Comparison of ENCODE assay signal across 24 cellular contexts in the genomic region with DNA sequence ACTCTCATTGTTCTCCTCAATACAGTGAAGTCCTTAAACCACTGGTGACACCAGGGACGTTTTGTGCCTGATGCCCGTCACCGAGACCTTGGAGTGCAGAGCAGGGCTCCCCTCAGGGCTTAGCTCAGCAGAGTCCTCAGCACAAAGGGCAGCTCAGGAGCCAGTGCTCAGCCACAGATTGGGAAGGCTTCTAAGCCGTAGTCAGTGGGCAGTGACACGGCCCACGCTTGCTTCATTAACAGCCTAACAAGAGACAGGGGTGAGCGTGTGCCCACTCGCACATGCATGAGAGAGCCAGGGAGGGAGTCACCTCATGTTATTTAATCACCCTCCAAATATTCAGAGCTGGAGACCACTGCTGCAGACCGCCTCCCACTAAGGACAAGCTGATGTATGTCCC.
DNase-seq lines count a peak whose midpoint lies in the region; ATAC-seq and TF ChIP-seq lines count a peak whose summit lies in the region.
"Had no signal": no experiment of that assay in that cellular context is flagged by ENCODE, and none has a peak within 500 bp of the region (broad histone marks: within the 10 kb centered on the region; RNA-seq: fewer than 3 reads in every experiment).

No MANE protein-coding gene starts in this region.

- DNase-seq in left ventricle myocardium inferior (no peak), left ventricle myocardium superior (no peak), endothelial cell (ENCODE audit: low spot score) (no peak), neural progenitor cell (ENCODE audit: low spot score) (no peak), GM23248 (no peak), OCI-LY7 (ENCODE audit: low spot score) (no peak), NCI-H524 treated with DMSO at 0.1 percent for 48 hours (lab: John Stamatoyannopoulos, UW) (no peak)
- no peak for DNase-seq in CD8-positive, alpha-beta memory T cell
- DNase-seq: activated CD4-positive, alpha-beta T cell treated with anti-CD3 and anti-CD28 coated beads for 36 hours; activated gamma-delta T cell; activated naive CD8-positive, alpha-beta T cell treated with anti-CD3 and anti-CD28 coated beads, Interleukin-2, amount 10 ng/mL, durations not matched to agents 7 days and 5 days; activated T-cell treated with anti-CD3 and anti-CD28 coated beads for 4 hours; AML-193; erythroblast; KG1; MG63; NCI-H1417 treated with DMSO at 0.1 percent for 48 hours; NCI-H2081; NCI-H774; SK-N-SH; stomach had no signal

- H3F3A ChIP-seq in neural progenitor cell (ENCODE audit: low read depth) (no peaks in the 10 kb centered on the region), GM23248 (ENCODE audit: insufficient read depth) (no peaks in the 10 kb centered on the region)

- 94 to 96% methylated on average over 9 of the region's 9 CpGs for WGBS in GM23248 (ENCODE audit: low coverage in 1 of 2, low lambda C conversion rate in 2 of 2, missing lambda C conversion rate in 2 of 2), 2 experiments

- H3K9me3 Mint-ChIP-seq in endothelial cell (ENCODE audit: unreplicated experiment), result no peaks in the 10 kb centered on the region
- H3K9me3 Mint-ChIP-seq in neural progenitor cell, result no peaks in the 10 kb centered on the region
- no peaks in the 10 kb centered on the region for H3K9me3 Mint-ChIP-seq in CD8-positive, alpha-beta memory T cell
- H3K9me3 Mint-ChIP-seq: activated naive CD8-positive, alpha-beta T cell treated with anti-CD3 and anti-CD28 coated beads, Interleukin-2, amount 10 ng/mL, durations not matched to agents 7 days and 5 days had no signal

- H3K27me3 ChIP-seq in left ventricle myocardium inferior (ENCODE audit: low read depth) (no peaks in the 10 kb centered on the region), neural progenitor cell (no peaks in the 10 kb centered on the region), GM23248 (replicated peaks; ENCODE audit: insufficient read depth) (no peaks in the 10 kb centered on the region)
- H3K27me3 ChIP-seq in CD8-positive, alpha-beta memory T cell (ENCODE audit: insufficient read depth, low read length, poor library complexity, severe bottlenecking), result no peaks in the 10 kb centered on the region
- H3K27me3 ChIP-seq: MG63, stomach, tibial nerve had no signal

- TF ChIP-seq CTCF in left ventricle myocardium inferior (IDR thresholded peaks at IDR 0.05; ENCODE audit: borderline replicate concordance), result no peak
- no peak for TF ChIP-seq CTCF in endothelial cell (IDR thresholded peaks at IDR 0.05; ENCODE audit: unreplicated experiment)
- no peak for TF ChIP-seq CTCF in neural progenitor cell (IDR thresholded peaks at IDR 0.05)
- TF ChIP-seq CTCF in OCI-LY7 (conservative IDR thresholded peaks at IDR 0.05; ENCODE audit: low read length), result no peak

- H3K9me3 ChIP-seq in left ventricle myocardium inferior (replicated peaks), result no peaks in the 10 kb centered on the region
- H3K9me3 ChIP-seq in neural progenitor cell (ENCODE audit: low read depth), result no peaks in the 10 kb centered on the region
- H3K9me3 ChIP-seq in GM23248 (ENCODE audit: low read depth), result no peaks in the 10 kb centered on the region
- H3K9me3 ChIP-seq in OCI-LY7 (ENCODE audit: low read length), result no peaks in the 10 kb centered on the region
- H3K9me3 ChIP-seq in CD8-positive, alpha-beta memory T cell (ENCODE audit: low read length), result no peaks in the 10 kb centered on the region
- H3K9me3 ChIP-seq: A549, HAP-1, MG63, SK-N-SH, stomach, tibial nerve had no signal

- H3K4me2 ChIP-seq in neural progenitor cell (no peak overlapping the region), GM23248 (ENCODE audit: unreplicated experiment) (no peak overlapping the region), OCI-LY7 (ENCODE audit: low read length) (no peak overlapping the region)
- H3K4me2 ChIP-seq: A549, SK-N-SH had no signal

- H4K20me1 ChIP-seq in neural progenitor cell (ENCODE audit: low read depth) (no peaks in the 10 kb centered on the region), GM23248 (ENCODE audit: insufficient read depth) (no peaks in the 10 kb centered on the region), OCI-LY7 (ENCODE audit: insufficient read depth, low read length) (no peaks in the 10 kb centered on the region)

- in situ Hi-C loops in GM23248 (cut with MboI), result no loop called here

- H2AFZ ChIP-seq in neural progenitor cell (replicated peaks), result no peak overlapping the region
- no peak overlapping the region for H2AFZ ChIP-seq in GM23248
- H2AFZ ChIP-seq in OCI-LY7 (ENCODE audit: low read length), result no peak overlapping the region

- H3K4me1 ChIP-seq in left ventricle myocardium inferior (peaks cover 80% of the 10 kb centered on the region), neural progenitor cell (peaks cover 10% of the 10 kb centered on the region), GM23248 (ENCODE audit: insufficient read depth) (no peaks in the 10 kb centered on the region; the same call in 1 of the 2 replicates), OCI-LY7 (ENCODE audit: insufficient read depth, low read length, poor library complexity, severe bottlenecking) (no peaks in the 10 kb centered on the region)
- H3K4me1 ChIP-seq in CD8-positive, alpha-beta memory T cell (ENCODE audit: insufficient read depth, low read length), result no peaks in the 10 kb centered on the region
- H3K4me1 ChIP-seq: A549, HAP-1 had no signal

- H3K9ac ChIP-seq in neural progenitor cell (no peak overlapping the region), GM23248 (no peak overlapping the region)
- H3K9ac ChIP-seq: SK-N-SH had no signal

- H3K9me2 ChIP-seq in GM23248 (ENCODE audit: insufficient read depth) (no peaks in the 10 kb centered on the region), OCI-LY7 (ENCODE audit: insufficient read depth, low read length) (no peaks in the 10 kb centered on the region)
- H3K9me2 ChIP-seq: SK-N-SH had no signal

- H3K79me2 ChIP-seq in neural progenitor cell (ENCODE audit: low read depth), result no peaks in the 10 kb centered on the region
- peaks cover 7% of the 10 kb centered on the region; the same call in 1 of the 2 replicates for H3K79me2 ChIP-seq in GM23248 (ENCODE audit: insufficient read depth)
- no peaks in the 10 kb centered on the region for H3K79me2 ChIP-seq in OCI-LY7 (ENCODE audit: insufficient read depth, low read depth, low read length)

- POLR2A ChIA-PET in OCI-LY7 (lab: Charles Lee), result no interaction called here
- POLR2A ChIA-PET in CD8-positive, alpha-beta memory T cell (lab: Charles Lee), result no interaction called here

- H3K36me3 Mint-ChIP-seq in endothelial cell (ENCODE audit: low read depth, unreplicated experiment) (peaks cover 3% of the 10 kb centered on the region), neural progenitor cell (no peaks in the 10 kb centered on the region)
- peaks cover 0 to 1% (median 0%) of the 10 kb centered on the region in 3 donors for H3K36me3 Mint-ChIP-seq in CD8-positive, alpha-beta memory T cell
- H3K36me3 Mint-ChIP-seq: activated naive CD8-positive, alpha-beta T cell treated with anti-CD3 and anti-CD28 coated beads, Interleukin-2, amount 10 ng/mL, durations not matched to agents 7 days and 5 days had no signal

- H3K4me3 Mint-ChIP-seq in endothelial cell (ENCODE audit: unreplicated experiment) (peak overlapping the region; percentile 19), neural progenitor cell (no peak overlapping the region)
- H3K4me3 Mint-ChIP-seq in CD8-positive, alpha-beta memory T cell, result no peak overlapping the region
- H3K4me3 Mint-ChIP-seq: activated CD4-positive, alpha-beta T cell treated with anti-CD3 and anti-CD28 coated beads for 36 hours; activated naive CD8-positive, alpha-beta T cell treated with anti-CD3 and anti-CD28 coated beads, Interleukin-2, amount 10 ng/mL, durations not matched to agents 7 days and 5 days had no signal

- ATAC-seq in left ventricle myocardium superior, result no peak
- ATAC-seq: A549; activated CD4-positive, alpha-beta T cell treated with anti-CD3 and anti-CD28 coated beads for 36 hours had no signal

- H3K4me3 ChIP-seq in left ventricle myocardium inferior (no peak overlapping the region), neural progenitor cell (no peak overlapping the region), GM23248 (no peak overlapping the region), OCI-LY7 (ENCODE audit: low read depth, low read length, poor library complexity, severe bottlenecking) (no peak overlapping the region)
- H3K4me3 ChIP-seq in CD8-positive, alpha-beta memory T cell (ENCODE audit: low read length), result no peak overlapping the region
- H3K4me3 ChIP-seq: A549, HAP-1, MG63, stomach, tibial nerve had no signal

- H3K27me3 Mint-ChIP-seq in endothelial cell (ENCODE audit: unreplicated experiment) (peaks cover 9% of the 10 kb centered on the region), neural progenitor cell (ENCODE audit: insufficient read depth, low read depth) (peaks cover 5% of the 10 kb centered on the region)
- peaks cover 8 to 15% of the 10 kb centered on the region in 2 donors for H3K27me3 Mint-ChIP-seq in CD8-positive, alpha-beta memory T cell
- H3K27me3 Mint-ChIP-seq: activated CD4-positive, alpha-beta T cell treated with anti-CD3 and anti-CD28 coated beads for 36 hours; activated naive CD8-positive, alpha-beta T cell treated with anti-CD3 and anti-CD28 coated beads, Interleukin-2, amount 10 ng/mL, durations not matched to agents 7 days and 5 days had no signal

- H3K27ac Mint-ChIP-seq in endothelial cell (ENCODE audit: unreplicated experiment), result peak overlapping the region; percentile 94
- peak overlapping the region; percentile 97 for H3K27ac Mint-ChIP-seq in neural progenitor cell
- H3K27ac Mint-ChIP-seq in CD8-positive, alpha-beta memory T cell, result no peak overlapping the region
- H3K27ac Mint-ChIP-seq: activated CD4-positive, alpha-beta T cell treated with anti-CD3 and anti-CD28 coated beads for 36 hours; activated naive CD8-positive, alpha-beta T cell treated with anti-CD3 and anti-CD28 coated beads, Interleukin-2, amount 10 ng/mL, durations not matched to agents 7 days and 5 days had no signal

- peak overlapping the region; percentile 80 for H3K27ac ChIP-seq in left ventricle myocardium inferior (replicated peaks)
- no peak overlapping the region for H3K27ac ChIP-seq in neural progenitor cell
- H3K27ac ChIP-seq in GM23248, result no peak overlapping the region
- H3K27ac ChIP-seq in OCI-LY7 (ENCODE audit: low read depth, low read length, poor library complexity, severe bottlenecking), result no peak overlapping the region
- H3K27ac ChIP-seq in CD8-positive, alpha-beta memory T cell (ENCODE audit: low read depth, low read length), result no peak overlapping the region
- H3K27ac ChIP-seq: A549 had no signal

- CTCF ChIA-PET in OCI-LY7 (lab: Charles Lee; ENCODE audit: unreplicated experiment), result no interaction called here
- CTCF ChIA-PET in CD8-positive, alpha-beta memory T cell (lab: Charles Lee), result no interaction called here

- intact Hi-C loops in left ventricle myocardium inferior (cut with micrococcal nuclease), result no loop called here
- intact Hi-C loops in left ventricle myocardium superior (cut with micrococcal nuclease), result no loop called here
- intact Hi-C loops in OCI-LY7 (cut with micrococcal nuclease; ENCODE audit: unreplicated experiment), result no loop called here

- H3K36me3 ChIP-seq in left ventricle myocardium inferior, result no peaks in the 10 kb centered on the region
- no peaks in the 10 kb centered on the region for H3K36me3 ChIP-seq in neural progenitor cell
- no peaks in the 10 kb centered on the region for H3K36me3 ChIP-seq in GM23248 (ENCODE audit: low read depth)
- no peaks in the 10 kb centered on the region for H3K36me3 ChIP-seq in OCI-LY7 (ENCODE audit: insufficient read depth, low read length)
- no peaks in the 10 kb centered on the region for H3K36me3 ChIP-seq in CD8-positive, alpha-beta memory T cell (ENCODE audit: insufficient read depth, low read length)
- H3K36me3 ChIP-seq: HAP-1, MG63, stomach, tibial nerve had no signal

- peaks cover 71% of the 10 kb centered on the region for H3K4me1 Mint-ChIP-seq in endothelial cell (ENCODE audit: unreplicated experiment)
- peaks cover 37% of the 10 kb centered on the region for H3K4me1 Mint-ChIP-seq in neural progenitor cell
- no peaks in the 10 kb centered on the region for H3K4me1 Mint-ChIP-seq in CD8-positive, alpha-beta memory T cell
- H3K4me1 Mint-ChIP-seq: activated CD4-positive, alpha-beta T cell treated with anti-CD3 and anti-CD28 coated beads for 36 hours; activated naive CD8-positive, alpha-beta T cell treated with anti-CD3 and anti-CD28 coated beads, Interleukin-2, amount 10 ng/mL, durations not matched to agents 7 days and 5 days had no signal

- no TSS peak for BruUV-seq in OCI-LY7 (replicated peaks; lab: Mats Ljungman, UMichigan)

Comparison
In these comparisons a context has a peak if more than half of its experiments do, and no peak if none do; other contexts are left out.
1. H3K27ac Mint-ChIP-seq: peak in endothelial cell (single experiment) and neural progenitor cell (single experiment); none in CD8-positive, alpha-beta memory T cell (0 of 8).